ENCODE assay signal across 8 cellular contexts in genomic region chr11:110430267-110431211, GRCh38. TPM values are rescaled to one million over a fixed set of nuclear protein-coding genes. Genes with fewer than 3 reads are reported as not detected.
DNase-seq lines count a peak whose midpoint lies in the region; ATAC-seq and TF ChIP-seq lines count a peak whose summit lies in the region.

No MANE protein-coding gene starts in this region.

- no peaks in the 10 kb centered on the region for H3K9me3 Mint-ChIP-seq in activated T-helper 2 cell treated with anti-CD3 and anti-CD28 coated beads, Interferon-gamma antibody, Interleukin-2, Interleukin-4, amounts not matched to agents 10 μg/mL and 5 μg/mL and 100 μg/mL, durations not matched to agents 14 hours and 24 hours and 36 hours
- H3K9me3 Mint-ChIP-seq in neural crest cell: no peaks in the 10 kb centered on the region

- no peaks in the 10 kb centered on the region for H3K27me3 Mint-ChIP-seq in activated T-helper 2 cell treated with anti-CD3 and anti-CD28 coated beads, Interferon-gamma antibody, Interleukin-2, Interleukin-4, amounts not matched to agents 10 μg/mL and 5 μg/mL and 100 μg/mL, durations not matched to agents 14 hours and 24 hours and 36 hours (ENCODE audit: low read depth)
- H3K27me3 Mint-ChIP-seq in neural crest cell (ENCODE audit: low read depth): no peaks in the 10 kb centered on the region

- H3K4me1 Mint-ChIP-seq in activated T-helper 2 cell treated with anti-CD3 and anti-CD28 coated beads, Interferon-gamma antibody, Interleukin-2, Interleukin-4, amounts not matched to agents 10 μg/mL and 5 μg/mL and 100 μg/mL, durations not matched to agents 14 hours and 24 hours and 36 hours (ENCODE audit: low read depth): peaks cover 47% of the 10 kb centered on the region
- H3K4me1 Mint-ChIP-seq in neural crest cell: peaks cover 42% of the 10 kb centered on the region

- intact Hi-C loops in activated T-helper 2 cell treated with anti-CD3 and anti-CD28 coated beads, Interferon-gamma antibody, Interleukin-2, Interleukin-4, amounts not matched to agents 10 μg/mL and 5 μg/mL and 100 μg/mL, durations not matched to agents 14 hours and 24 hours and 36 hours (cut with micrococcal nuclease): loop anchor here (2.0 to 5.0 kb wide), 2 partner anchors 338 to 484 kb away; partner anchors contain the start of gene ZC3H12C

- TF ChIP-seq CTCF in fibroblast of villous mesenchyme (IDR thresholded peaks at IDR 0.05; ENCODE audit: insufficient read depth, low read depth, low read length) (no peak), neural crest cell (conservative IDR thresholded peaks at IDR 0.05) (peak; percentile 34)

- DNase-seq in NCI-H345 (lab: John Stamatoyannopoulos, UW): peak; percentile 18
- DNase-seq in NCI-H345 treated with DMSO at 0.1 percent for 48 hours (lab: John Stamatoyannopoulos, UW; ENCODE audit: unreplicated experiment): no peak
- peak; percentile 11 for DNase-seq in NCI-H146 treated with DMSO at 0.1 percent for 48 hours (lab: John Stamatoyannopoulos, UW; ENCODE audit: unreplicated experiment)
- DNase-seq in activated T-helper 2 cell treated with anti-CD3 and anti-CD28 coated beads, Interferon-gamma antibody, Interleukin-2, Interleukin-4, amounts not matched to agents 10 μg/mL and 5 μg/mL and 100 μg/mL, durations not matched to agents 14 hours and 24 hours and 36 hours (ENCODE audit: low spot score): peak; percentile 26
- DNase-seq in fibroblast of villous mesenchyme (ENCODE audit: low read depth): peak; percentile 40
- DNase-seq in neural crest cell (ENCODE audit: low read depth, low spot score): peak; percentile 7
- no peak for DNase-seq in GF-D8 (lab: John Stamatoyannopoulos, UW)

- ATAC-seq in HG02642 (IDR thresholded peaks at IDR 0.05; ENCODE audit: poor library complexity, unreplicated experiment): peak; percentile 46

- H3K27ac Mint-ChIP-seq in activated T-helper 2 cell treated with anti-CD3 and anti-CD28 coated beads, Interferon-gamma antibody, Interleukin-2, Interleukin-4, amounts not matched to agents 10 μg/mL and 5 μg/mL and 100 μg/mL, durations not matched to agents 14 hours and 24 hours and 36 hours: peak overlapping the region; percentile 94
- peak overlapping the region; percentile 96 for H3K27ac Mint-ChIP-seq in neural crest cell (ENCODE audit: unreplicated experiment)

- H3K36me3 Mint-ChIP-seq in activated T-helper 2 cell treated with anti-CD3 and anti-CD28 coated beads, Interferon-gamma antibody, Interleukin-2, Interleukin-4, amounts not matched to agents 10 μg/mL and 5 μg/mL and 100 μg/mL, durations not matched to agents 14 hours and 24 hours and 36 hours (ENCODE audit: low read depth): peaks cover 5% of the 10 kb centered on the region
- no peaks in the 10 kb centered on the region for H3K36me3 Mint-ChIP-seq in neural crest cell (ENCODE audit: low read depth)

- peak overlapping the region; percentile 77 for H3K4me3 ChIP-seq in fibroblast of villous mesenchyme (ENCODE audit: low read depth, low read length)

- H3K4me3 Mint-ChIP-seq in activated T-helper 2 cell treated with anti-CD3 and anti-CD28 coated beads, Interferon-gamma antibody, Interleukin-2, Interleukin-4, amounts not matched to agents 10 μg/mL and 5 μg/mL and 100 μg/mL, durations not matched to agents 14 hours and 24 hours and 36 hours (ENCODE audit: low read depth): peak overlapping the region; percentile 98
- peak overlapping the region; percentile 98 for H3K4me3 Mint-ChIP-seq in neural crest cell

RNA-seq across cellular contexts. Expression of gene FDX1, which starts 0.8 kb away (rescaled TPM):
- 13.0 and 13.1 TPM in 2 replicates for total RNA-seq in activated T-helper 2 cell treated with anti-CD3 and anti-CD28 coated beads, Interferon-gamma antibody, Interleukin-2, Interleukin-4, amounts not matched to agents 10 μg/mL and 5 μg/mL and 100 μg/mL, durations not matched to agents 14 hours and 24 hours and 36 hours
- total RNA-seq in fibroblast of villous mesenchyme (7.1 and 8.2 TPM in 2 replicates), neural crest cell (8.9 and 9.7 TPM in 2 replicates)

Comparison
In these comparisons a context has a peak if more than half of its experiments do, and no peak if none do; other contexts are left out.
1. DNase-seq: peak in NCI-H345 (single experiment), NCI-H146 treated with DMSO at 0.1 percent for 48 hours (single experiment), activated T-helper 2 cell treated with anti-CD3 and anti-CD28 coated beads, Interferon-gamma antibody, Interleukin-2, Interleukin-4, amounts not matched to agents 10 μg/mL and 5 μg/mL and 100 μg/mL, durations not matched to agents 14 hours and 24 hours and 36 hours (single experiment), fibroblast of villous mesenchyme (single experiment) and neural crest cell (single experiment); none in NCI-H345 treated with DMSO at 0.1 percent for 48 hours (single experiment) and GF-D8 (single experiment).